In genomic region chr12:40837891-40838424, GRCh38 we compare ENCODE assay signal across 20 cellular contexts.
"Had no signal": no experiment of that assay in that cellular context is flagged by ENCODE, and none has a peak within 500 bp of the region (broad histone marks: within the 10 kb centered on the region; RNA-seq: fewer than 3 reads in every experiment).

No MANE protein-coding gene starts in this region.

- H3K9me3 ChIP-seq: SK-N-SH had no signal

- DNase-seq: IMR-90, Kasumi-1, MM.1S, NCI-H1105, NCI-H1417, NCI-H1436 treated with DMSO at 0.1 percent for 48 hours, NCI-H1694, NCI-H187 treated with DMSO at 0.1 percent for 48 hours, NCI-H2029 treated with DMSO at 0.1 percent for 48 hours, NCI-H226, NCI-H510A, NCI-H524 treated with DMSO at 0.1 percent for 48 hours, NCI-H69, NCI-H774, PC-3, SHP77, SK-N-SH, SW 1271 had no signal

- H3K4me2 ChIP-seq: KMS-11, SK-N-SH had no signal

- H3K27ac ChIP-seq: KMS-11, RWPE1 had no signal

- H3K9ac ChIP-seq: KMS-11, SK-N-SH had no signal
